Comparison of ENCODE assay signal across 12 cellular contexts in the genomic region with DNA sequence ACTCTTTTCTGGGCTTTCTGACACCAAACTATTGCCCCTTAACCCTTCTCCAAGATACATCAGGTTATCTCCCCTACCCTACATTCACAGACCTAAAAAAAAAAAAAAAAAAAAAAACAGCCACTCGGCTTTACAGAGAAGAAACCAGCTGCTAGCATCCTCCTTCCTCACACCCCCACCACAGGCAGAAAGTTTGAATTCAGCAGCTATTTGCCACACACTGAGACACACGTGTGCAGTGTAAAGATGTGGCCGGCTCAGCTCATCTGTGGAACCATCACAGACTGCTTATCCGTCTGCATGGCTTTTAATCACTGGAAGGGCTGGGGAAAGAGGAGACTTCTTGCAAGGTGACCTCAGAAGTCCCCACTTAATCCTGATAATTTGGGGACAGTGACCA. TPM values are rescaled to one million over a fixed set of nuclear protein-coding genes. Genes with fewer than 3 reads are reported as not detected.
DNase-seq lines count a peak whose midpoint lies in the region; ATAC-seq and TF ChIP-seq lines count a peak whose summit lies in the region.
"Had no signal": no experiment of that assay in that cellular context is flagged by ENCODE, and none has a peak within 500 bp of the region (broad histone marks: within the 10 kb centered on the region; RNA-seq: fewer than 3 reads in every experiment).

No MANE protein-coding gene starts in this region.

- H3K4me3 Mint-ChIP-seq in CD14-positive monocyte (peak overlapping the region; percentile 78 to 96), HFFc6 (peak overlapping the region; percentile 24; the same call in 1 of the 2 replicates), mesothelial cell of epicardium (no peak overlapping the region)
- peak overlapping the region; percentile 69 for H3K4me3 Mint-ChIP-seq in activated naive CD8-positive, alpha-beta T cell treated with anti-CD3 and anti-CD28 coated beads, Interleukin-2, amount 50 U/mL, for 24 hours
- H3K4me3 Mint-ChIP-seq in naive thymus-derived CD8-positive, alpha-beta T cell = peak overlapping the region; percentile 76 to 94 (median 86)

- no peak for DNase-seq in CD14-positive monocyte (ENCODE audit: low spot score)
- no peak for DNase-seq in HFFc6
- no peak for DNase-seq in activated naive CD8-positive, alpha-beta T cell treated with anti-CD3 and anti-CD28 coated beads, Interleukin-2, amount 50 U/mL, for 24 hours
- peak in 6 of 10 donors; percentile 6 to 55 (median 40) for DNase-seq in naive thymus-derived CD8-positive, alpha-beta T cell
- DNase-seq in GM10248 (ENCODE audit: extremely low spot score) = no peak
- DNase-seq in anterior cingulate cortex (lab: John Stamatoyannopoulos, UW) = no peak
- no peak for DNase-seq in GM03348 (ENCODE audit: low spot score)
- DNase-seq in mesothelial cell of epicardium (ENCODE audit: low spot score in 2 of 2, unreplicated experiment in 2 of 2) = no peak
- DNase-seq: kidney glomerular epithelial cell, NCI-H1092 treated with DMSO at 0.1 percent for 48 hours, NCI-H526 treated with DMSO at 0.1 percent for 48 hours, tibial artery had no signal

- H3K27me3 Mint-ChIP-seq in CD14-positive monocyte (ENCODE audit: low read depth in 3 of 3) (peaks cover 30 to 42% (median 37%) of the 10 kb centered on the region in 3 donors), HFFc6 (ENCODE audit: insufficient read depth) (peaks cover 3% of the 10 kb centered on the region), mesothelial cell of epicardium (ENCODE audit: low read depth) (peaks cover 7% of the 10 kb centered on the region)
- peaks cover 46% of the 10 kb centered on the region for H3K27me3 Mint-ChIP-seq in activated naive CD8-positive, alpha-beta T cell treated with anti-CD3 and anti-CD28 coated beads, Interleukin-2, amount 50 U/mL, for 24 hours
- peaks cover 0 to 21% (median 7%) of the 10 kb centered on the region in 5 donors for H3K27me3 Mint-ChIP-seq in naive thymus-derived CD8-positive, alpha-beta T cell

- H3K9me3 Mint-ChIP-seq in CD14-positive monocyte (peaks cover 0 to 4% (median 0%) of the 10 kb centered on the region in 7 donors), HFFc6 (no peaks in the 10 kb centered on the region), mesothelial cell of epicardium (no peaks in the 10 kb centered on the region)
- H3K9me3 Mint-ChIP-seq in activated naive CD8-positive, alpha-beta T cell treated with anti-CD3 and anti-CD28 coated beads, Interleukin-2, amount 50 U/mL, for 24 hours = no peaks in the 10 kb centered on the region
- no peaks in the 10 kb centered on the region for H3K9me3 Mint-ChIP-seq in naive thymus-derived CD8-positive, alpha-beta T cell

- intact Hi-C loops in CD14-positive monocyte (cut with micrococcal nuclease) = loop anchor here (2.0 to 10.0 kb wide), 3 partner anchors 66 to 120 kb away; no protein-coding TSS in a partner anchor

- CTCF ChIA-PET in GM10248 (lab: Yijun Ruan, JAX) = interaction anchor here (0.6 kb wide), 2 partner anchors 27 to 121 kb away, joined by 3 read pairs; no protein-coding TSS in a partner anchor

- POLR2A ChIA-PET in naive thymus-derived CD8-positive, alpha-beta T cell (lab: Charles Lee) = interaction anchor here (0.6 to 1.1 kb wide), 6 partner anchors 9 to 205 kb away, joined by 3 to 5 read pairs (median 4); no protein-coding TSS in a partner anchor
- POLR2A ChIA-PET in GM10248 (lab: Yijun Ruan, JAX) = no interaction called here

- H3K27ac Mint-ChIP-seq in CD14-positive monocyte (peak overlapping the region in 6 of 7 donors; percentile 84 to 95 (median 91)), HFFc6 (no peak overlapping the region; the same call in 1 of the 2 replicates), mesothelial cell of epicardium (no peak overlapping the region)
- H3K27ac Mint-ChIP-seq in activated naive CD8-positive, alpha-beta T cell treated with anti-CD3 and anti-CD28 coated beads, Interleukin-2, amount 50 U/mL, for 24 hours = peak overlapping the region; percentile 49
- H3K27ac Mint-ChIP-seq in naive thymus-derived CD8-positive, alpha-beta T cell = peak overlapping the region in 9 of 10 donors; percentile 1 to 93 (median 49)

- H3K4me1 Mint-ChIP-seq in CD14-positive monocyte = peaks cover 48% of the 10 kb centered on the region
- peaks cover 35% of the 10 kb centered on the region for H3K4me1 Mint-ChIP-seq in HFFc6 (ENCODE audit: low read depth)
- H3K4me1 Mint-ChIP-seq in activated naive CD8-positive, alpha-beta T cell treated with anti-CD3 and anti-CD28 coated beads, Interleukin-2, amount 50 U/mL, for 24 hours = peaks cover 36% of the 10 kb centered on the region
- H3K4me1 Mint-ChIP-seq in naive thymus-derived CD8-positive, alpha-beta T cell = peaks cover 25 to 40% (median 36%) of the 10 kb centered on the region in 4 donors
- H3K4me1 Mint-ChIP-seq in mesothelial cell of epicardium = peaks cover 21% of the 10 kb centered on the region

- no peak for ATAC-seq in activated naive CD8-positive, alpha-beta T cell treated with anti-CD3 and anti-CD28 coated beads, Interleukin-2, amount 50 U/mL, for 24 hours
- ATAC-seq in naive thymus-derived CD8-positive, alpha-beta T cell = peak; percentile 66 to 82

- H3K36me3 Mint-ChIP-seq in CD14-positive monocyte (peaks cover 0 to 23% of the 10 kb centered on the region in 2 donors), HFFc6 (ENCODE audit: low read depth) (no peaks in the 10 kb centered on the region), mesothelial cell of epicardium (no peaks in the 10 kb centered on the region)
- no peaks in the 10 kb centered on the region for H3K36me3 Mint-ChIP-seq in activated naive CD8-positive, alpha-beta T cell treated with anti-CD3 and anti-CD28 coated beads, Interleukin-2, amount 50 U/mL, for 24 hours (ENCODE audit: low read depth)
- H3K36me3 Mint-ChIP-seq in naive thymus-derived CD8-positive, alpha-beta T cell = no peaks in the 10 kb centered on the region

- no peak for TF ChIP-seq CTCF in CD14-positive monocyte (IDR thresholded peaks at IDR 0.05)
- no peak for TF ChIP-seq CTCF in HFFc6 (IDR thresholded peaks at IDR 0.05)
- TF ChIP-seq CTCF in GM10248 (IDR thresholded peaks at IDR 0.05; ENCODE audit: control extremely low read depth, extremely low read depth, low read depth, missing control alignments) = no peak
- TF ChIP-seq CTCF in mesothelial cell of epicardium (IDR thresholded peaks at IDR 0.05; ENCODE audit: unreplicated experiment) = no peak

RNA-seq across cellular contexts. Expression of a gene that starts 50.1 kb away (rescaled TPM):
- polyA plus RNA-seq in CD14-positive monocyte = under 1 TPM; 0.17 to 0.48 TPM
- under 1 TPM; 0.02 to 0.25 (median 0.10) TPM for total RNA-seq in HFFc6 (2021; fragmentation: NEBNext Ultra II Directional; extraction: Animal tissue kit (Norgen Biotek cat#: 25700))
- total RNA-seq in naive thymus-derived CD8-positive, alpha-beta T cell = under 1 TPM; 0.08 to 0.60 TPM
- not detected for polyA plus RNA-seq in naive thymus-derived CD8-positive, alpha-beta T cell
- 0.24 to 0.31 TPM (median 0.29 TPM) in 3 replicates for total RNA-seq in mesothelial cell of epicardium

Comparison
In these comparisons a context has a peak if more than half of its experiments do, and no peak if none do; other contexts are left out.
1. DNase-seq: peak in naive thymus-derived CD8-positive, alpha-beta T cell (6 of 10); none in CD14-positive monocyte (single experiment), HFFc6 (single experiment), activated naive CD8-positive, alpha-beta T cell treated with anti-CD3 and anti-CD28 coated beads, Interleukin-2, amount 50 U/mL, for 24 hours (single experiment), GM10248 (single experiment), anterior cingulate cortex (0 of 58), GM03348 (single experiment) and mesothelial cell of epicardium (0 of 2).
2. H3K27ac Mint-ChIP-seq: peak in CD14-positive monocyte (6 of 7), activated naive CD8-positive, alpha-beta T cell treated with anti-CD3 and anti-CD28 coated beads, Interleukin-2, amount 50 U/mL, for 24 hours (single experiment) and naive thymus-derived CD8-positive, alpha-beta T cell (9 of 10); none in HFFc6 (single experiment) and mesothelial cell of epicardium (single experiment).